In genomic region chr1:69055223-69055622, GRCh38 we compare ENCODE assay signal across 12 cellular contexts.
DNase-seq lines count a peak whose midpoint lies in the region; ATAC-seq, FAIRE-seq and TF ChIP-seq lines count a peak whose summit lies in the region.
"Had no signal": no experiment of that assay in that cellular context is flagged by ENCODE, and none has a peak within 500 bp of the region (broad histone marks: within the 10 kb centered on the region; RNA-seq: fewer than 3 reads in every experiment).

No MANE protein-coding gene starts in this region.

- intact Hi-C loops in K562 (cut with micrococcal nuclease), result no loop called here

- H3K27ac ChIP-seq in K562 (ENCODE audit: extremely low read depth, low read depth, low read length), result no peak overlapping the region
- H3K27ac ChIP-seq: right lobe of liver had no signal

- no peak overlapping the region for H3K27ac Mint-ChIP-seq in activated naive CD8-positive, alpha-beta T cell treated with anti-CD3 and anti-CD28 coated beads for 36 hours
- H3K27ac Mint-ChIP-seq: activated naive CD8-positive, alpha-beta T cell treated with anti-CD3 and anti-CD28 coated beads, Interleukin-2, amount 10 ng/mL, durations not matched to agents 7 days and 5 days; effector memory CD8-positive, alpha-beta T cell had no signal

- peak; percentile 11 for FAIRE-seq in K562 (lab: Jason Lieb, UNC)
- FAIRE-seq: urothelium cell line had no signal

- no peak for TF ChIP-seq CTCF in K562 (IDR thresholded peaks at IDR 0.05 in 2 of 3, conservative IDR thresholded peaks at IDR 0.05 in 1 of 3; ENCODE audit: insufficient read depth in 2 of 3, low read depth in 1 of 3, low read length in 3 of 3)

- DNase-seq in SIG-M5 treated with dmso at 0.1 percent for 504 hours (lab: John Stamatoyannopoulos, UW; ENCODE audit: unreplicated experiment), result peak; percentile 30
- DNase-seq in SIG-M5 (lab: John Stamatoyannopoulos, UW), result no peak
- DNase-seq in LoVo (ENCODE audit: low spot score), result peak; percentile 11
- DNase-seq in K562 (ENCODE audit: extremely low read depth in 1 of 4, low spot score in 3 of 4), result no peak
- DNase-seq in skeletal muscle cell (ENCODE audit: low read depth), result peak; percentile 0
- no peak for DNase-seq in activated naive CD8-positive, alpha-beta T cell treated with anti-CD3 and anti-CD28 coated beads for 36 hours
- DNase-seq in NCI-H446 treated with DMSO at 0.1 percent for 48 hours (lab: John Stamatoyannopoulos, UW), result no peak
- no peak for DNase-seq in activated CD4-positive, alpha-beta T cell treated with anti-CD3 and anti-CD28 coated beads for 1 hour
- DNase-seq: activated naive CD8-positive, alpha-beta T cell treated with anti-CD3 and anti-CD28 coated beads, Interleukin-2, amount 10 ng/mL, durations not matched to agents 7 days and 5 days; effector memory CD8-positive, alpha-beta T cell; right lobe of liver had no signal

- no peaks in the 10 kb centered on the region for H3K4me1 Mint-ChIP-seq in activated naive CD8-positive, alpha-beta T cell treated with anti-CD3 and anti-CD28 coated beads for 36 hours
- H3K4me1 Mint-ChIP-seq: activated naive CD8-positive, alpha-beta T cell treated with anti-CD3 and anti-CD28 coated beads, Interleukin-2, amount 10 ng/mL, durations not matched to agents 7 days and 5 days had no signal

- no peaks in the 10 kb centered on the region for H3K79me2 ChIP-seq in K562 (ENCODE audit: control insufficient read depth, insufficient read depth, low read length)

- no peak overlapping the region for H2AFZ ChIP-seq in K562 (ENCODE audit: low read depth, low read length)

- H3K4me2 ChIP-seq in K562 (ENCODE audit: insufficient read depth, low read length), result no peak overlapping the region

- H3K36me3 ChIP-seq in K562 (ENCODE audit: control insufficient read depth, insufficient read depth, low read length), result no peaks in the 10 kb centered on the region
- H3K36me3 ChIP-seq: right lobe of liver had no signal

- 0% methylated on average over 2 of the region's 2 CpGs for WGBS in K562 (ENCODE audit: insufficient coverage, low coverage, missing lambda C conversion rate)

- no peak for TF ChIP-seq RAD21 in K562 (CRISPR knock-in tag; conservative IDR thresholded peaks at IDR 0.05 in 1 of 2, IDR thresholded peaks at IDR 0.05 in 1 of 2)

- CTCF ChIA-PET in K562 (lab: Yijun Ruan, JAX; ENCODE audit: low intra/inter-chr PET ratio), result no interaction called here

- no peaks in the 10 kb centered on the region for H3K36me3 Mint-ChIP-seq in activated naive CD8-positive, alpha-beta T cell treated with anti-CD3 and anti-CD28 coated beads for 36 hours
- H3K36me3 Mint-ChIP-seq: activated naive CD8-positive, alpha-beta T cell treated with anti-CD3 and anti-CD28 coated beads, Interleukin-2, amount 10 ng/mL, durations not matched to agents 7 days and 5 days had no signal

- no peak for TF ChIP-seq EP300 in K562 (IDR thresholded peaks at IDR 0.05; ENCODE audit: low read length)

- no peaks in the 10 kb centered on the region for H3K9me3 ChIP-seq in K562 (replicated peaks; ENCODE audit: control insufficient read depth, insufficient read depth, low read depth, low read length)
- H3K9me3 ChIP-seq: right lobe of liver had no signal

- BruUV-seq in K562 (replicated peaks; lab: Mats Ljungman, UMichigan), result no TSS peak

- H4K20me1 ChIP-seq in K562 (replicated peaks; ENCODE audit: control insufficient read depth, insufficient read depth, low read length), result no peaks in the 10 kb centered on the region

- no peak overlapping the region for H3K9ac ChIP-seq in K562 (ENCODE audit: insufficient read depth in 1 of 2, low read depth in 2 of 2, low read length in 2 of 2)

- H3K4me3 ChIP-seq in K562, result no peak overlapping the region
- no peak overlapping the region for H3K4me3 ChIP-seq in skeletal muscle cell (ENCODE audit: low read depth, low read length)
- H3K4me3 ChIP-seq: right lobe of liver had no signal

- no peak overlapping the region for H3K4me3 Mint-ChIP-seq in activated naive CD8-positive, alpha-beta T cell treated with anti-CD3 and anti-CD28 coated beads for 36 hours
- H3K4me3 Mint-ChIP-seq: activated naive CD8-positive, alpha-beta T cell treated with anti-CD3 and anti-CD28 coated beads, Interleukin-2, amount 10 ng/mL, durations not matched to agents 7 days and 5 days; effector memory CD8-positive, alpha-beta T cell had no signal

- H3K27me3 ChIP-seq in K562 (ENCODE audit: control insufficient read depth in 2 of 2, insufficient read depth in 2 of 2, low read length in 2 of 2), result no peaks in the 10 kb centered on the region
- H3K27me3 ChIP-seq: right lobe of liver had no signal

- in situ Hi-C loops in K562 (cut with MboI), result no loop called here

- no peaks in the 10 kb centered on the region for H3K4me1 ChIP-seq in K562 (replicated peaks in 1 of 2; ENCODE audit: control insufficient read depth in 2 of 2, insufficient read depth in 2 of 2, low read length in 2 of 2)
- H3K4me1 ChIP-seq: right lobe of liver had no signal

- TF ChIP-seq POLR2A in K562 (conservative IDR thresholded peaks at IDR 0.05), result no peak

- POLR2A ChIA-PET in K562 (lab: Yijun Ruan, JAX), result no interaction called here

- ATAC-seq in K562, result no peak
- ATAC-seq: effector memory CD8-positive, alpha-beta T cell; right lobe of liver had no signal

- no peaks in the 10 kb centered on the region for H3K27me3 Mint-ChIP-seq in activated naive CD8-positive, alpha-beta T cell treated with anti-CD3 and anti-CD28 coated beads for 36 hours
- H3K27me3 Mint-ChIP-seq: activated naive CD8-positive, alpha-beta T cell treated with anti-CD3 and anti-CD28 coated beads, Interleukin-2, amount 10 ng/mL, durations not matched to agents 7 days and 5 days; effector memory CD8-positive, alpha-beta T cell had no signal

- H3K9me3 Mint-ChIP-seq in activated naive CD8-positive, alpha-beta T cell treated with anti-CD3 and anti-CD28 coated beads for 36 hours, result peaks cover 2% of the 10 kb centered on the region
- H3K9me3 Mint-ChIP-seq: activated naive CD8-positive, alpha-beta T cell treated with anti-CD3 and anti-CD28 coated beads, Interleukin-2, amount 10 ng/mL, durations not matched to agents 7 days and 5 days had no signal

- no peaks in the 10 kb centered on the region for H3K9me1 ChIP-seq in K562 (ENCODE audit: control insufficient read depth, insufficient read depth, low read length)

Comparison
In these comparisons a context has a peak if more than half of its experiments do, and no peak if none do; other contexts are left out.
1. DNase-seq: peak in SIG-M5 treated with dmso at 0.1 percent for 504 hours (single experiment), LoVo (single experiment) and skeletal muscle cell (single experiment); none in SIG-M5 (single experiment), K562 (0 of 4), activated naive CD8-positive, alpha-beta T cell treated with anti-CD3 and anti-CD28 coated beads for 36 hours (single experiment), NCI-H446 treated with DMSO at 0.1 percent for 48 hours (single experiment) and activated CD4-positive, alpha-beta T cell treated with anti-CD3 and anti-CD28 coated beads for 1 hour (single experiment).